Comparison of ENCODE assay signal across 1 cellular context in the genomic region with DNA sequence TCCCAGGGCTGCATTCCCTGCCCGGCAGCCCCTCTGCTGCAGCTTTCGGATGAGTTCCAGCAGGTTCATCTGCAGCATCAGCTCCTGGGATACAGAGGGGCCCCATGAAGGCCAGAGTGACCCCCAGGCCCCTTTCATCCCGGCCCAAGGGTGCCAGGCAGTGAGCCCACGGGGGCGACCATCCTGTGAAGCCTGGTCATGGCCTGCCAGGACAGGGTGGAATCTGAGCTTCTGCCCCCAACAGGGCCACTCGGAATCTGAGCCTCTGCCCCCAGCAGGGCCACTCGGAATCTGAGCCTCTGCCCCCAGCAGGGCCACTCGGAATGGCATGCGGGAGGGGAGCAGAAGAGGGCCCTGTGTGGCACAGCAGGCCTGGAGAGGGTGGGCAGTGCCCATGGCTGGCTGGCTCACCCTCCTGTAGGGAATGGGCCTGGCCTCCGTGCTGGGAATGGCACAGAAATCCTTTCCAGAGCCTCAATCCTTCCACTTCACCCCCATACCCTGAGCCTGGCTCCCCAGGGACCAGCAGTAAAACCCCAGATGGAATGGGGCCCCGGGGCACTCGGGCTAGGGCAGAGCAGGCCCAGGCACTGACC.
TF ChIP-seq lines count a peak whose summit lies in the region.

No MANE protein-coding gene starts in this region.

TF ChIP-seq in K562, 482 proteins besides CTCF, POLR2A, EP300 and RAD21:
- TF ChIP-seq, protein P1, sequence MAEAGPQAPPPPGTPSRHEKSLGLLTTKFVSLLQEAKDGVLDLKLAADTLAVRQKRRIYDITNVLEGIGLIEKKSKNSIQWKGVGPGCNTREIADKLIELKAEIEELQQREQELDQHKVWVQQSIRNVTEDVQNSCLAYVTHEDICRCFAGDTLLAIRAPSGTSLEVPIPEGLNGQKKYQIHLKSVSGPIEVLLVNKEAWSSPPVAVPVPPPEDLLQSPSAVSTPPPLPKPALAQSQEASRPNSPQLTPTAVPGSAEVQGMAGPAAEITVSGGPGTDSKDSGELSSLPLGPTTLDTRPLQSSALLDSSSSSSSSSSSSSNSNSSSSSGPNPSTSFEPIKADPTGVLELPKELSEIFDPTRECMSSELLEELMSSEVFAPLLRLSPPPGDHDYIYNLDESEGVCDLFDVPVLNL (CRISPR knock-in tag; IDR thresholded peaks at IDR 0.05; ENCODE audit: low read depth), result 0 out of 2 replicates have a peak, but pooled peaks have one; percentile 38
- TF ChIP-seq, protein P2, sequence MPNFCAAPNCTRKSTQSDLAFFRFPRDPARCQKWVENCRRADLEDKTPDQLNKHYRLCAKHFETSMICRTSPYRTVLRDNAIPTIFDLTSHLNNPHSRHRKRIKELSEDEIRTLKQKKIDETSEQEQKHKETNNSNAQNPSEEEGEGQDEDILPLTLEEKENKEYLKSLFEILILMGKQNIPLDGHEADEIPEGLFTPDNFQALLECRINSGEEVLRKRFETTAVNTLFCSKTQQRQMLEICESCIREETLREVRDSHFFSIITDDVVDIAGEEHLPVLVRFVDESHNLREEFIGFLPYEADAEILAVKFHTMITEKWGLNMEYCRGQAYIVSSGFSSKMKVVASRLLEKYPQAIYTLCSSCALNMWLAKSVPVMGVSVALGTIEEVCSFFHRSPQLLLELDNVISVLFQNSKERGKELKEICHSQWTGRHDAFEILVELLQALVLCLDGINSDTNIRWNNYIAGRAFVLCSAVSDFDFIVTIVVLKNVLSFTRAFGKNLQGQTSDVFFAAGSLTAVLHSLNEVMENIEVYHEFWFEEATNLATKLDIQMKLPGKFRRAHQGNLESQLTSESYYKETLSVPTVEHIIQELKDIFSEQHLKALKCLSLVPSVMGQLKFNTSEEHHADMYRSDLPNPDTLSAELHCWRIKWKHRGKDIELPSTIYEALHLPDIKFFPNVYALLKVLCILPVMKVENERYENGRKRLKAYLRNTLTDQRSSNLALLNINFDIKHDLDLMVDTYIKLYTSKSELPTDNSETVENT (CRISPR knock-in tag; IDR thresholded peaks at IDR 0.05), result peak; percentile 5; the same call in 1 of the 2 replicates
- TF ChIP-seq HNRNPL (IDR thresholded peaks at IDR 0.05; ENCODE audit: low read depth, low read length), result 0 out of 2 replicates have a peak, but pooled peaks have one; percentile 65
- TF ChIP-seq, protein P3, sequence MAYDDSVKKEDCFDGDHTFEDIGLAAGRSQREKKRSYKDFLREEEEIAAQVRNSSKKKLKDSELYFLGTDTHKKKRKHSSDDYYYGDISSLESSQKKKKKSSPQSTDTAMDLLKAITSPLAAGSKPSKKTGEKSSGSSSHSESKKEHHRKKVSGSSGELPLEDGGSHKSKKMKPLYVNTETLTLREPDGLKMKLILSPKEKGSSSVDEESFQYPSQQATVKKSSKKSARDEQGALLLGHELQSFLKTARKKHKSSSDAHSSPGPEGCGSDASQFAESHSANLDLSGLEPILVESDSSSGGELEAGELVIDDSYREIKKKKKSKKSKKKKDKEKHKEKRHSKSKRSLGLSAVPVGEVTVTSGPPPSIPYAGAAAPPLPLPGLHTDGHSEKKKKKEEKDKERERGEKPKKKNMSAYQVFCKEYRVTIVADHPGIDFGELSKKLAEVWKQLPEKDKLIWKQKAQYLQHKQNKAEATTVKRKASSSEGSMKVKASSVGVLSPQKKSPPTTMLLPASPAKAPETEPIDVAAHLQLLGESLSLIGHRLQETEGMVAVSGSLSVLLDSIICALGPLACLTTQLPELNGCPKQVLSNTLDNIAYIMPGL (CRISPR knock-in tag; IDR thresholded peaks at IDR 0.05), result 0 out of 2 replicates have a peak, but pooled peaks have one; percentile 15
- TF ChIP-seq PURB (CRISPR knock-in tag; IDR thresholded peaks at IDR 0.05; ENCODE audit: low read depth), result peak; percentile 95; the same call in 1 of the 2 replicates
- peak; percentile 11; the same call in 1 of the 2 replicates for TF ChIP-seq RBFOX2 (IDR thresholded peaks at IDR 0.05; ENCODE audit: low read depth, low read length)
- TF ChIP-seq ZNF277 (CRISPR knock-in tag; IDR thresholded peaks at IDR 0.05; ENCODE audit: borderline replicate concordance), result 0 out of 2 replicates have a peak, but pooled peaks have one; percentile 25
TF ChIP-seq in K562: peak in this region for 7; not testable (repeated sequence) for 475.
